Comparison of ENCODE assay signal across 35 cellular contexts in genomic region chr1:93047585-93047984, GRCh38.
"Had no signal": no experiment of that assay in that cellular context is flagged by ENCODE, and none has a peak within 500 bp of the region (broad histone marks: within the 10 kb centered on the region; RNA-seq: fewer than 3 reads in every experiment).

No MANE protein-coding gene starts in this region.

- H3K4me2 ChIP-seq: hepatocyte had no signal

- H3K9me3 Mint-ChIP-seq: activated B cell treated with CpG ODN at 0.5 μM for 24 hours; activated CD8-positive, alpha-beta T cell treated with anti-CD3 and anti-CD28 coated beads for 36 hours; activated T-cell treated with anti-CD3 and anti-CD28 coated beads, Interleukin-2, amount 50 U/mL, for 24 hours; activated T-helper 17 cell treated with anti-CD3 and anti-CD28 coated beads, Interleukin-2, amount 50 U/mL, for 72 hours; effector memory CD8-positive, alpha-beta T cell; T-helper 2 cell treated with Interferon-gamma antibody and Interleukin-4, amounts not matched to agents 5 μg/mL and 100 μg/mL, for 36 hours had no signal

- DNase-seq: activated B cell treated with CpG ODN at 0.5 μM for 24 hours; activated CD4-positive, alpha-beta T cell treated with anti-CD3 and anti-CD28 coated beads for 48 hours; activated CD4-positive, alpha-beta T cell treated with anti-CD3 and anti-CD28 coated beads, Interleukin-2, amount 50 U/mL, for 1 hour; activated CD4-positive, alpha-beta T cell treated with anti-CD3 and anti-CD28 coated beads, Interleukin-2, amount 50 U/mL, for 48 hours; activated CD8-positive, alpha-beta memory T cell treated with anti-CD3 and anti-CD28 coated beads for 24 hours; activated CD8-positive, alpha-beta memory T cell treated with anti-CD3 and anti-CD28 coated beads, Interleukin-2, amount 50 U/mL, for 4 hours; activated CD8-positive, alpha-beta T cell treated with anti-CD3 and anti-CD28 coated beads for 36 hours; activated effector memory CD4-positive, alpha-beta T cell treated with Interleukin-2 at 50 U/mL for 16 hours; activated gamma-delta T cell treated with Interleukin-2 at 50 U/mL for 16 hours; activated naive CD4-positive, alpha-beta T cell treated with anti-CD3 and anti-CD28 coated beads, Interleukin-2, amount 50 U/mL, for 16 hours; activated naive CD4-positive, alpha-beta T cell treated with Interleukin-2 at 50 U/mL for 16 hours; activated T-cell treated with anti-CD3 and anti-CD28 coated beads for 4 hours; activated T-cell treated with anti-CD3 and anti-CD28 coated beads, Interleukin-2, amount 50 U/mL, for 24 hours; amniotic stem cell; anterior cingulate cortex; central memory CD4-positive, alpha-beta T cell; cerebellar nuclear complex; cortex of kidney; dermis blood vessel endothelial cell; effector CD4-positive, alpha-beta T cell; effector memory CD8-positive, alpha-beta T cell; esophagus squamous epithelium; foreskin melanocyte; heart right ventricle; T-helper 1 cell; T-helper 17 cell; T1000; WERI-Rb-1 had no signal

- H3K36me3 Mint-ChIP-seq: activated naive CD8-positive, alpha-beta T cell had no signal

- ATAC-seq: activated CD4-positive, CD25-positive, alpha-beta regulatory T cell treated with anti-CD3 and anti-CD28 coated beads, Interleukin-2, amount 50 U/mL, for 24 hours; activated CD8-positive, alpha-beta T cell treated with anti-CD3 and anti-CD28 coated beads for 36 hours; activated T-helper 17 cell treated with anti-CD3 and anti-CD28 coated beads, Interleukin-2, amount 50 U/mL, for 72 hours; effector memory CD8-positive, alpha-beta T cell; gastroesophageal sphincter; heart right ventricle; T-helper 17 cell had no signal

- H3K4me1 ChIP-seq: esophagus squamous epithelium, gastroesophageal sphincter had no signal

- H3K36me3 ChIP-seq: esophagus squamous epithelium, gastroesophageal sphincter, heart right ventricle, WERI-Rb-1 had no signal

- H3K4me3 Mint-ChIP-seq: activated B cell treated with CpG ODN at 0.5 μM for 24 hours; activated CD8-positive, alpha-beta T cell treated with anti-CD3 and anti-CD28 coated beads for 36 hours; activated naive CD8-positive, alpha-beta T cell; activated T-cell treated with anti-CD3 and anti-CD28 coated beads, Interleukin-2, amount 50 U/mL, for 24 hours; activated T-helper 17 cell treated with anti-CD3 and anti-CD28 coated beads, Interleukin-2, amount 50 U/mL, for 72 hours; effector memory CD8-positive, alpha-beta T cell; T-helper 17 cell; T-helper 2 cell treated with Interferon-gamma antibody and Interleukin-4, amounts not matched to agents 5 μg/mL and 100 μg/mL, for 36 hours had no signal

- H3K27ac Mint-ChIP-seq: activated B cell treated with CpG ODN at 0.5 μM for 24 hours; activated CD8-positive, alpha-beta T cell treated with anti-CD3 and anti-CD28 coated beads for 36 hours; activated naive CD8-positive, alpha-beta T cell; activated T-cell treated with anti-CD3 and anti-CD28 coated beads, Interleukin-2, amount 50 U/mL, for 24 hours; activated T-helper 17 cell treated with anti-CD3 and anti-CD28 coated beads, Interleukin-2, amount 50 U/mL, for 72 hours; effector memory CD8-positive, alpha-beta T cell; T-helper 17 cell; T-helper 2 cell treated with Interferon-gamma antibody and Interleukin-4, amounts not matched to agents 5 μg/mL and 100 μg/mL, for 36 hours had no signal

- H3K27ac ChIP-seq: epithelial cell of prostate, esophagus squamous epithelium, gastroesophageal sphincter, heart right ventricle, hepatocyte, WERI-Rb-1 had no signal

- H3K27me3 ChIP-seq: esophagus squamous epithelium, gastroesophageal sphincter, hepatocyte had no signal

- H2AFZ ChIP-seq: hepatocyte had no signal

- H3K27me3 Mint-ChIP-seq: activated B cell treated with CpG ODN at 0.5 μM for 24 hours; activated CD8-positive, alpha-beta T cell treated with anti-CD3 and anti-CD28 coated beads for 36 hours; activated naive CD8-positive, alpha-beta T cell; activated T-cell treated with anti-CD3 and anti-CD28 coated beads, Interleukin-2, amount 50 U/mL, for 24 hours; activated T-helper 17 cell treated with anti-CD3 and anti-CD28 coated beads, Interleukin-2, amount 50 U/mL, for 72 hours; effector memory CD8-positive, alpha-beta T cell; T-helper 17 cell had no signal

- H3K4me3 ChIP-seq: esophagus squamous epithelium, gastroesophageal sphincter, heart right ventricle, hepatocyte had no signal

- H3K4me1 Mint-ChIP-seq: activated T-helper 17 cell treated with anti-CD3 and anti-CD28 coated beads, Interleukin-2, amount 50 U/mL, for 72 hours; T-helper 17 cell had no signal

- H3K79me2 ChIP-seq: hepatocyte had no signal

- H3K9me3 ChIP-seq: esophagus squamous epithelium, gastroesophageal sphincter, heart right ventricle had no signal
